1 cellular context compared by ENCODE assay signal in the genomic region with DNA sequence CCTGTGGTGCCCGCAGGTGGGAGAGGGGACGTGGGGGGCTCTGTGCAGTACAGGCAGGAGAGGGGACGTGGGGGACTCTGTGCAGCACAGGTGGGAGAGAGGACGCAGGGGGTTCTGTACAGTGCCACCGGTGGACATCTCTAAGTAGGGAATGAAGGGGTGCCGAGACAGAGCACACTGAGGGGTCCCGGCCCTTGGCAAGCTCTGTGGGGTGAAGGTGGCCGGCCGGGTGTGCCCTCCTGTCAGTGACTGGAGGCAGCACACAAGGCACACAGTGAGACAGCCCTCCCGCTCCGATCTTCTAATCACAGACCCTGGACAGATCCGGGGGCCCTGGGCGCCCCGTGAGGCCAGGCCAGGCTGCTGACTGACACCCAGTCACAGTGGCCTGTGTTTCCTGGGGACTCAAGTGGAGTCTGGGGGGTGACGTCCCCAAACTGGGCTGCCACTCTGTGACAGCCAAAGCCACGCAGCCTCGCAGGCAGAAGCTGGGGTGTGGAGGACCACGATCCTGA.
TF ChIP-seq lines count a peak whose summit lies in the region.

No MANE protein-coding gene starts in this region.

TF ChIP-seq in K562, 482 proteins besides CTCF, POLR2A, EP300 and RAD21:
- TF ChIP-seq NCOR1 (IDR thresholded peaks at IDR 0.05) (no peak), RBFOX2 (IDR thresholded peaks at IDR 0.05; ENCODE audit: low read depth, low read length) (peak; percentile 14; the same call in 1 of the 2 replicates), EHMT2 (IDR thresholded peaks at IDR 0.05) (no peak), HNRNPK (IDR thresholded peaks at IDR 0.05; ENCODE audit: low read depth, low read length, poor library complexity, severe bottlenecking) (no peak), KDM1A (IDR thresholded peaks at IDR 0.05) (no peak), ELF4 (CRISPR knock-in tag; IDR thresholded peaks at IDR 0.05) (0 out of 2 replicates have a peak, but pooled peaks have one; percentile 14), CTBP1 (IDR thresholded peaks at IDR 0.05; ENCODE audit: borderline replicate concordance) (0 out of 2 replicates have a peak, but pooled peaks have one; percentile 5), FOXA1 (IDR thresholded peaks at IDR 0.05; ENCODE audit: borderline replicate concordance) (no peak), WHSC1 (IDR thresholded peaks at IDR 0.05; ENCODE audit: low read length) (no peak), HDGF (IDR thresholded peaks at IDR 0.05) (0 out of 2 replicates have a peak, but pooled peaks have one; percentile 35), TFAM (CRISPR knock-in tag; conservative IDR thresholded peaks at IDR 0.05) (no peak), RHOXF2B (CRISPR knock-in tag; conservative IDR thresholded peaks at IDR 0.05) (no peak), ZFX (CRISPR knock-in tag; IDR thresholded peaks at IDR 0.05) (no peak), NFE2L1 (tag; IDR thresholded peaks at IDR 0.05; ENCODE audit: borderline replicate concordance, low read depth) (no peak), BCL6 (CRISPR knock-in tag; IDR thresholded peaks at IDR 0.05) (no peak), ZBTB17 (CRISPR knock-in tag; IDR thresholded peaks at IDR 0.05) (peak; percentile 15; the same call in 1 of the 2 replicates), ZNF282 (CRISPR knock-in tag; IDR thresholded peaks at IDR 0.05) (no peak), PPARD (CRISPR knock-in tag; IDR thresholded peaks at IDR 0.05) (no peak), GATAD2B (IDR thresholded peaks at IDR 0.05; ENCODE audit: borderline replicate concordance) (no peak), ZFP1 (CRISPR knock-in tag; IDR thresholded peaks at IDR 0.05) (no peak), KAT7 (CRISPR knock-in tag; IDR thresholded peaks at IDR 0.05; ENCODE audit: borderline replicate concordance) (0 out of 2 replicates have a peak, but pooled peaks have one; percentile 40)
- TF ChIP-seq, protein P1, sequence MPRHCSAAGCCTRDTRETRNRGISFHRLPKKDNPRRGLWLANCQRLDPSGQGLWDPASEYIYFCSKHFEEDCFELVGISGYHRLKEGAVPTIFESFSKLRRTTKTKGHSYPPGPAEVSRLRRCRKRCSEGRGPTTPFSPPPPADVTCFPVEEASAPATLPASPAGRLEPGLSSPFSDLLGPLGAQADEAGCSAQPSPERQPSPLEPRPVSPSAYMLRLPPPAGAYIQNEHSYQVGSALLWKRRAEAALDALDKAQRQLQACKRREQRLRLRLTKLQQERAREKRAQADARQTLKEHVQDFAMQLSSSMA (CRISPR knock-in tag; IDR thresholded peaks at IDR 0.05), result no peak
- TF ChIP-seq, protein P2, sequence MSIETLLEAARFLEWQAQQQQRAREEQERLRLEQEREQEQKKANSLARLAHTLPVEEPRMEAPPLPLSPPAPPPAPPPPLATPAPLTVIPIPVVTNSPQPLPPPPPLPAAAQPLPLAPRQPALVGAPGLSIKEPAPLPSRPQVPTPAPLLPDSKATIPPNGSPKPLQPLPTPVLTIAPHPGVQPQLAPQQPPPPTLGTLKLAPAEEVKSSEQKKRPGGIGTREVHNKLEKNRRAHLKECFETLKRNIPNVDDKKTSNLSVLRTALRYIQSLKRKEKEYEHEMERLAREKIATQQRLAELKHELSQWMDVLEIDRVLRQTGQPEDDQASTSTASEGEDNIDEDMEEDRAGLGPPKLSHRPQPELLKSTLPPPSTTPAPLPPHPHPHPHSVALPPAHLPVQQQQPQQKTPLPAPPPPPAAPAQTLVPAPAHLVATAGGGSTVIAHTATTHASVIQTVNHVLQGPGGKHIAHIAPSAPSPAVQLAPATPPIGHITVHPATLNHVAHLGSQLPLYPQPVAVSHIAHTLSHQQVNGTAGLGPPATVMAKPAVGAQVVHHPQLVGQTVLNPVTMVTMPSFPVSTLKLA (conservative IDR thresholded peaks at IDR 0.05), result no peak
- TF ChIP-seq, protein P3, sequence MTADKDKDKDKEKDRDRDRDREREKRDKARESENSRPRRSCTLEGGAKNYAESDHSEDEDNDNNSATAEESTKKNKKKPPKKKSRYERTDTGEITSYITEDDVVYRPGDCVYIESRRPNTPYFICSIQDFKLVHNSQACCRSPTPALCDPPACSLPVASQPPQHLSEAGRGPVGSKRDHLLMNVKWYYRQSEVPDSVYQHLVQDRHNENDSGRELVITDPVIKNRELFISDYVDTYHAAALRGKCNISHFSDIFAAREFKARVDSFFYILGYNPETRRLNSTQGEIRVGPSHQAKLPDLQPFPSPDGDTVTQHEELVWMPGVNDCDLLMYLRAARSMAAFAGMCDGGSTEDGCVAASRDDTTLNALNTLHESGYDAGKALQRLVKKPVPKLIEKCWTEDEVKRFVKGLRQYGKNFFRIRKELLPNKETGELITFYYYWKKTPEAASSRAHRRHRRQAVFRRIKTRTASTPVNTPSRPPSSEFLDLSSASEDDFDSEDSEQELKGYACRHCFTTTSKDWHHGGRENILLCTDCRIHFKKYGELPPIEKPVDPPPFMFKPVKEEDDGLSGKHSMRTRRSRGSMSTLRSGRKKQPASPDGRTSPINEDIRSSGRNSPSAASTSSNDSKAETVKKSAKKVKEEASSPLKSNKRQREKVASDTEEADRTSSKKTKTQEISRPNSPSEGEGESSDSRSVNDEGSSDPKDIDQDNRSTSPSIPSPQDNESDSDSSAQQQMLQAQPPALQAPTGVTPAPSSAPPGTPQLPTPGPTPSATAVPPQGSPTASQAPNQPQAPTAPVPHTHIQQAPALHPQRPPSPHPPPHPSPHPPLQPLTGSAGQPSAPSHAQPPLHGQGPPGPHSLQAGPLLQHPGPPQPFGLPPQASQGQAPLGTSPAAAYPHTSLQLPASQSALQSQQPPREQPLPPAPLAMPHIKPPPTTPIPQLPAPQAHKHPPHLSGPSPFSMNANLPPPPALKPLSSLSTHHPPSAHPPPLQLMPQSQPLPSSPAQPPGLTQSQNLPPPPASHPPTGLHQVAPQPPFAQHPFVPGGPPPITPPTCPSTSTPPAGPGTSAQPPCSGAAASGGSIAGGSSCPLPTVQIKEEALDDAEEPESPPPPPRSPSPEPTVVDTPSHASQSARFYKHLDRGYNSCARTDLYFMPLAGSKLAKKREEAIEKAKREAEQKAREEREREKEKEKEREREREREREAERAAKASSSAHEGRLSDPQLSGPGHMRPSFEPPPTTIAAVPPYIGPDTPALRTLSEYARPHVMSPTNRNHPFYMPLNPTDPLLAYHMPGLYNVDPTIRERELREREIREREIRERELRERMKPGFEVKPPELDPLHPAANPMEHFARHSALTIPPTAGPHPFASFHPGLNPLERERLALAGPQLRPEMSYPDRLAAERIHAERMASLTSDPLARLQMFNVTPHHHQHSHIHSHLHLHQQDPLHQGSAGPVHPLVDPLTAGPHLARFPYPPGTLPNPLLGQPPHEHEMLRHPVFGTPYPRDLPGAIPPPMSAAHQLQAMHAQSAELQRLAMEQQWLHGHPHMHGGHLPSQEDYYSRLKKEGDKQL (CRISPR knock-in tag; IDR thresholded peaks at IDR 0.05; ENCODE audit: borderline replicate concordance), result 0 out of 2 replicates have a peak, but pooled peaks have one; percentile 9
- TF ChIP-seq, protein P4, sequence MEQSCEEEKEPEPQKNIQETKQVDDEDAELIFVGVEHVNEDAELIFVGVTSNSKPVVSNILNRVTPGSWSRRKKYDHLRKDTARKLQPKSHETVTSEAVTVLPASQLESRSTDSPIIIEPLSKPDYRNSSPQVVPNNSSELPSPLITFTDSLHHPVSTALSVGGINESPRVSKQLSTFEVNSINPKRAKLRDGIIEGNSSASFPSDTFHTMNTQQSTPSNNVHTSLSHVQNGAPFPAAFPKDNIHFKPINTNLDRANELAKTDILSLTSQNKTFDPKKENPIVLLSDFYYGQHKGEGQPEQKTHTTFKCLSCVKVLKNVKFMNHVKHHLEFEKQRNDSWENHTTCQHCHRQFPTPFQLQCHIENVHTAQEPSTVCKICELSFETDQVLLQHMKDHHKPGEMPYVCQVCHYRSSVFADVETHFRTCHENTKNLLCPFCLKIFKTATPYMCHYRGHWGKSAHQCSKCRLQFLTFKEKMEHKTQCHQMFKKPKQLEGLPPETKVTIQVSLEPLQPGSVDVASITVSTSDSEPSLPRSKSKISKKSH (CRISPR knock-in tag; IDR thresholded peaks at IDR 0.05), result no peak
- TF ChIP-seq, protein P5, sequence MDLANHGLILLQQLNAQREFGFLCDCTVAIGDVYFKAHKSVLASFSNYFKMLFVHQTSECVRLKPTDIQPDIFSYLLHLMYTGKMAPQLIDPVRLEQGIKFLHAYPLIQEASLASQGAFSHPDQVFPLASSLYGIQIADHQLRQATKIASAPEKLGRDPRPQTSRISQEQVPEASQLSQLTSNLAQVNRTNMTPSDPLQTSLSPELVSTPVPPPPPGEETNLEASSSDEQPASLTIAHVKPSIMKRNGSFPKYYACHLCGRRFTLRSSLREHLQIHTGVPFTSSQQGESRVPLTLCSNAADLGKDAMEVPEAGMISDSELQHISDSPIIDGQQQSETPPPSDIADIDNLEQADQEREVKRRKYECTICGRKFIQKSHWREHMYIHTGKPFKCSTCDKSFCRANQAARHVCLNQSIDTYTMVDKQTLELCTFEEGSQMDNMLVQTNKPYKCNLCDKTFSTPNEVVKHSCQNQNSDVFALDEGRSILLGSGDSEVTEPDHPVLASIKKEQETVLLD (IDR thresholded peaks at IDR 0.05), result 0 out of 2 replicates have a peak, but pooled peaks have one; percentile 2
